Comparison of ENCODE assay signal across 2 cellular contexts in genomic region chr15:99702895-99703602, GRCh38.
TF ChIP-seq lines count a peak whose summit lies in the region.

No MANE protein-coding gene starts in this region.

TF ChIP-seq in SK-N-SH, 30 proteins besides CTCF, POLR2A, EP300 and RAD21 (continued from another document):
- TF ChIP-seq GATA2 (CRISPR knock-in tag; IDR thresholded peaks at IDR 0.05) (no peak), GABPA (IDR thresholded peaks at IDR 0.05; ENCODE audit: low read depth) (no peak), RXRA (IDR thresholded peaks at IDR 0.05; ENCODE audit: borderline replicate concordance, low read depth) (no peak), ELF1 (IDR thresholded peaks at IDR 0.05) (no peak), EZH2phosphoT487 (IDR thresholded peaks at IDR 0.05; ENCODE audit: borderline replicate concordance, low read depth) (no peak)
- TF ChIP-seq, protein P1, sequence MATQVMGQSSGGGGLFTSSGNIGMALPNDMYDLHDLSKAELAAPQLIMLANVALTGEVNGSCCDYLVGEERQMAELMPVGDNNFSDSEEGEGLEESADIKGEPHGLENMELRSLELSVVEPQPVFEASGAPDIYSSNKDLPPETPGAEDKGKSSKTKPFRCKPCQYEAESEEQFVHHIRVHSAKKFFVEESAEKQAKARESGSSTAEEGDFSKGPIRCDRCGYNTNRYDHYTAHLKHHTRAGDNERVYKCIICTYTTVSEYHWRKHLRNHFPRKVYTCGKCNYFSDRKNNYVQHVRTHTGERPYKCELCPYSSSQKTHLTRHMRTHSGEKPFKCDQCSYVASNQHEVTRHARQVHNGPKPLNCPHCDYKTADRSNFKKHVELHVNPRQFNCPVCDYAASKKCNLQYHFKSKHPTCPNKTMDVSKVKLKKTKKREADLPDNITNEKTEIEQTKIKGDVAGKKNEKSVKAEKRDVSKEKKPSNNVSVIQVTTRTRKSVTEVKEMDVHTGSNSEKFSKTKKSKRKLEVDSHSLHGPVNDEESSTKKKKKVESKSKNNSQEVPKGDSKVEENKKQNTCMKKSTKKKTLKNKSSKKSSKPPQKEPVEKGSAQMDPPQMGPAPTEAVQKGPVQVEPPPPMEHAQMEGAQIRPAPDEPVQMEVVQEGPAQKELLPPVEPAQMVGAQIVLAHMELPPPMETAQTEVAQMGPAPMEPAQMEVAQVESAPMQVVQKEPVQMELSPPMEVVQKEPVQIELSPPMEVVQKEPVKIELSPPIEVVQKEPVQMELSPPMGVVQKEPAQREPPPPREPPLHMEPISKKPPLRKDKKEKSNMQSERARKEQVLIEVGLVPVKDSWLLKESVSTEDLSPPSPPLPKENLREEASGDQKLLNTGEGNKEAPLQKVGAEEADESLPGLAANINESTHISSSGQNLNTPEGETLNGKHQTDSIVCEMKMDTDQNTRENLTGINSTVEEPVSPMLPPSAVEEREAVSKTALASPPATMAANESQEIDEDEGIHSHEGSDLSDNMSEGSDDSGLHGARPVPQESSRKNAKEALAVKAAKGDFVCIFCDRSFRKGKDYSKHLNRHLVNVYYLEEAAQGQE (IDR thresholded peaks at IDR 0.05; ENCODE audit: low read depth, low read length), result no peak
- TF ChIP-seq, protein P2, sequence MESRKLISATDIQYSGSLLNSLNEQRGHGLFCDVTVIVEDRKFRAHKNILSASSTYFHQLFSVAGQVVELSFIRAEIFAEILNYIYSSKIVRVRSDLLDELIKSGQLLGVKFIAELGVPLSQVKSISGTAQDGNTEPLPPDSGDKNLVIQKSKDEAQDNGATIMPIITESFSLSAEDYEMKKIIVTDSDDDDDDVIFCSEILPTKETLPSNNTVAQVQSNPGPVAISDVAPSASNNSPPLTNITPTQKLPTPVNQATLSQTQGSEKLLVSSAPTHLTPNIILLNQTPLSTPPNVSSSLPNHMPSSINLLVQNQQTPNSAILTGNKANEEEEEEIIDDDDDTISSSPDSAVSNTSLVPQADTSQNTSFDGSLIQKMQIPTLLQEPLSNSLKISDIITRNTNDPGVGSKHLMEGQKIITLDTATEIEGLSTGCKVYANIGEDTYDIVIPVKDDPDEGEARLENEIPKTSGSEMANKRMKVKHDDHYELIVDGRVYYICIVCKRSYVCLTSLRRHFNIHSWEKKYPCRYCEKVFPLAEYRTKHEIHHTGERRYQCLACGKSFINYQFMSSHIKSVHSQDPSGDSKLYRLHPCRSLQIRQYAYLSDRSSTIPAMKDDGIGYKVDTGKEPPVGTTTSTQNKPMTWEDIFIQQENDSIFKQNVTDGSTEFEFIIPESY (IDR thresholded peaks at IDR 0.05; ENCODE audit: borderline replicate concordance, low read depth), result no peak

TF ChIP-seq in SK-N-SH treated with all-trans-retinoic acid at 6 μM for 48 hours, 23 proteins besides CTCF, POLR2A, EP300 and RAD21 (continued from another document):
- TF ChIP-seq, protein P3, sequence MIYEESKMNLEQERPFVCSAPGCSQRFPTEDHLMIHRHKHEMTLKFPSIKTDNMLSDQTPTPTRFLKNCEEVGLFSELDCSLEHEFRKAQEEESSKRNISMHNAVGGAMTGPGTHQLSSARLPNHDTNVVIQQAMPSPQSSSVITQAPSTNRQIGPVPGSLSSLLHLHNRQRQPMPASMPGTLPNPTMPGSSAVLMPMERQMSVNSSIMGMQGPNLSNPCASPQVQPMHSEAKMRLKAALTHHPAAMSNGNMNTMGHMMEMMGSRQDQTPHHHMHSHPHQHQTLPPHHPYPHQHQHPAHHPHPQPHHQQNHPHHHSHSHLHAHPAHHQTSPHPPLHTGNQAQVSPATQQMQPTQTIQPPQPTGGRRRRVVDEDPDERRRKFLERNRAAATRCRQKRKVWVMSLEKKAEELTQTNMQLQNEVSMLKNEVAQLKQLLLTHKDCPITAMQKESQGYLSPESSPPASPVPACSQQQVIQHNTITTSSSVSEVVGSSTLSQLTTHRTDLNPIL (CRISPR knock-in tag; IDR thresholded peaks at IDR 0.05; ENCODE audit: low read depth), result no peak
- TF ChIP-seq ZFP30 (CRISPR knock-in tag; IDR thresholded peaks at IDR 0.05), result no peak
- no peak for TF ChIP-seq TOX (CRISPR knock-in tag; IDR thresholded peaks at IDR 0.05; ENCODE audit: borderline replicate concordance)
- no peak for TF ChIP-seq ZNF565 (CRISPR knock-in tag; conservative IDR thresholded peaks at IDR 0.05; ENCODE audit: low read depth)
- no peak for TF ChIP-seq SNAI2 (CRISPR knock-in tag; IDR thresholded peaks at IDR 0.05)
- no peak for TF ChIP-seq POU6F1 (CRISPR knock-in tag; IDR thresholded peaks at IDR 0.05; ENCODE audit: borderline replicate concordance, low read depth)
- TF ChIP-seq ZNF70 (CRISPR knock-in tag; IDR thresholded peaks at IDR 0.05), result no peak
- no peak for TF ChIP-seq PPARA (CRISPR knock-in tag; IDR thresholded peaks at IDR 0.05; ENCODE audit: borderline replicate concordance)
- TF ChIP-seq, protein P4, sequence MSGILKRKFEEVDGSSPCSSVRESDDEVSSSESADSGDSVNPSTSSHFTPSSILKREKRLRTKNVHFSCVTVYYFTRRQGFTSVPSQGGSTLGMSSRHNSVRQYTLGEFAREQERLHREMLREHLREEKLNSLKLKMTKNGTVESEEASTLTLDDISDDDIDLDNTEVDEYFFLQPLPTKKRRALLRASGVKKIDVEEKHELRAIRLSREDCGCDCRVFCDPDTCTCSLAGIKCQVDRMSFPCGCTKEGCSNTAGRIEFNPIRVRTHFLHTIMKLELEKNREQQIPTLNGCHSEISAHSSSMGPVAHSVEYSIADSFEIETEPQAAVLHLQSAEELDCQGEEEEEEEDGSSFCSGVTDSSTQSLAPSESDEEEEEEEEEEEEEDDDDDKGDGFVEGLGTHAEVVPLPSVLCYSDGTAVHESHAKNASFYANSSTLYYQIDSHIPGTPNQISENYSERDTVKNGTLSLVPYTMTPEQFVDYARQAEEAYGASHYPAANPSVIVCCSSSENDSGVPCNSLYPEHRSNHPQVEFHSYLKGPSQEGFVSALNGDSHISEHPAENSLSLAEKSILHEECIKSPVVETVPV (CRISPR knock-in tag; IDR thresholded peaks at IDR 0.05), result no peak
- no peak for TF ChIP-seq TSHZ2 (CRISPR knock-in tag; IDR thresholded peaks at IDR 0.05)
TF ChIP-seq in SK-N-SH treated with all-trans-retinoic acid at 6 μM for 48 hours: peak in this region for 0.
